In the genomic region with DNA sequence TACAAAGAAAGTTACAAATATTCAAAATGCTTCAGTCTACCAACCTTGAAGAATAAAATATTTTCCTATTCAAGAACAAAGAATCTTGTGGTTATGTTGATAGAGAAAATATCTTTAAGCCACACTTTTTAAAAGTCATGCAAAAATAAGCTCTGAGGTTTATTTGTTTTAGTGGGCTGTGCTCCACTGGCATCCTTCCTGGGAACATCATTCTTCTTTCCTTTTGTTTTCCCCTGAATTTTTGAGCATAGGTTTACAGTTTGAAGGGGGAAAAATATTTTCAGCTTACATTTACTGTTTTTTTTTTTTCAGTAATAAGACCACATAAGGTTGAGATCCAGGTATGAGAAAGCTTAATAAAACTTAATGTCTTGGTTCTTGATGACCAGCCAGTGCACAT, we compare ENCODE assay signal across 11 cellular contexts.
DNase-seq lines count a peak whose midpoint lies in the region; ATAC-seq, FAIRE-seq and TF ChIP-seq lines count a peak whose summit lies in the region.
"Had no signal": no experiment of that assay in that cellular context is flagged by ENCODE, and none has a peak within 500 bp of the region (broad histone marks: within the 10 kb centered on the region; RNA-seq: fewer than 3 reads in every experiment).

No MANE protein-coding gene starts in this region.

- H3K36me3 ChIP-seq in Caco-2 (ENCODE audit: control insufficient read depth, insufficient read depth, low read length) (no peaks in the 10 kb centered on the region), MG63 (no peaks in the 10 kb centered on the region), pancreas (no peaks in the 10 kb centered on the region), kidney (ENCODE audit: control insufficient read depth in 1 of 2, insufficient read depth in 2 of 2, low read length in 2 of 2) (no peaks in the 10 kb centered on the region)
- H3K36me3 ChIP-seq in CD8-positive, alpha-beta memory T cell (ENCODE audit: insufficient read depth, low read length) = no peaks in the 10 kb centered on the region

- H3K36me3 Mint-ChIP-seq in Caco-2 (ENCODE audit: insufficient read depth, unreplicated experiment) = no peaks in the 10 kb centered on the region
- no peaks in the 10 kb centered on the region for H3K36me3 Mint-ChIP-seq in CD8-positive, alpha-beta memory T cell

- DNase-seq in Caco-2 (no peak), MG63 (peak; percentile 48), coronary artery (ENCODE audit: low spot score) (no peak), pancreas (no peak), kidney (no peak), GF-D8 (lab: John Stamatoyannopoulos, UW) (no peak), UCSD-AML1 (lab: John Stamatoyannopoulos, UW; ENCODE audit: unreplicated experiment) (no peak)
- DNase-seq in CD8-positive, alpha-beta memory T cell = no peak
- DNase-seq: NCI-H526 treated with DMSO at 0.1 percent for 48 hours had no signal

- H3K4me1 Mint-ChIP-seq in Caco-2 (ENCODE audit: low read depth, unreplicated experiment) = peaks cover 12% of the 10 kb centered on the region
- peaks cover 9 to 19% (median 12%) of the 10 kb centered on the region in 3 donors for H3K4me1 Mint-ChIP-seq in CD8-positive, alpha-beta memory T cell

- H3K27me3 Mint-ChIP-seq in Caco-2 (ENCODE audit: insufficient read depth, unreplicated experiment) = peaks cover 2% of the 10 kb centered on the region
- H3K27me3 Mint-ChIP-seq in CD8-positive, alpha-beta memory T cell = peaks cover 0 to 1% of the 10 kb centered on the region in 2 donors

- CTCF ChIA-PET in Caco-2 (lab: Charles Lee) = no interaction called here
- CTCF ChIA-PET in CD8-positive, alpha-beta memory T cell (lab: Charles Lee) = no interaction called here

- POLR2A ChIA-PET in Caco-2 (lab: Charles Lee) = no interaction called here
- POLR2A ChIA-PET in CD8-positive, alpha-beta memory T cell (lab: Charles Lee) = no interaction called here

- H3K4me1 ChIP-seq in Caco-2 (peaks cover 11% of the 10 kb centered on the region; the same call in 1 of the 2 replicates), pancreas (no peaks in the 10 kb centered on the region), kidney (ENCODE audit: control insufficient read depth in 1 of 2, insufficient read depth in 1 of 2, low read depth in 1 of 2, low read length in 2 of 2) (no peaks in the 10 kb centered on the region)
- H3K4me1 ChIP-seq in CD8-positive, alpha-beta memory T cell (ENCODE audit: insufficient read depth, low read length) = peaks cover 3% of the 10 kb centered on the region

- H3K4me3 Mint-ChIP-seq in Caco-2 (ENCODE audit: unreplicated experiment) = peak overlapping the region; percentile 37
- no peak overlapping the region for H3K4me3 Mint-ChIP-seq in CD8-positive, alpha-beta memory T cell

- H3K9me3 ChIP-seq in Caco-2 = no peaks in the 10 kb centered on the region
- H3K9me3 ChIP-seq in MG63 = 0 out of 2 replicates have a peak, but pooled peaks cover 2% of the 10 kb centered on the region
- no peaks in the 10 kb centered on the region for H3K9me3 ChIP-seq in pancreas
- no peaks in the 10 kb centered on the region for H3K9me3 ChIP-seq in kidney (ENCODE audit: control insufficient read depth in 1 of 2, low read length in 2 of 2)
- H3K9me3 ChIP-seq in CD8-positive, alpha-beta memory T cell (ENCODE audit: low read length) = no peaks in the 10 kb centered on the region
- H3K9me3 ChIP-seq: mucosa of descending colon had no signal

- peak overlapping the region; percentile 73 for H3K27ac Mint-ChIP-seq in Caco-2 (ENCODE audit: unreplicated experiment)
- peak overlapping the region in 1 of 8 donors; percentile 0 for H3K27ac Mint-ChIP-seq in CD8-positive, alpha-beta memory T cell

- H3K9me3 Mint-ChIP-seq in Caco-2 (ENCODE audit: unreplicated experiment) = no peaks in the 10 kb centered on the region
- H3K9me3 Mint-ChIP-seq in CD8-positive, alpha-beta memory T cell = no peaks in the 10 kb centered on the region

- no TSS peak for BruUV-seq in Caco-2 (replicated peaks; lab: Mats Ljungman, UMichigan)

- H3K27me3 ChIP-seq in Caco-2 (replicated peaks; ENCODE audit: control insufficient read depth, insufficient read depth, low read length) (no peaks in the 10 kb centered on the region), MG63 (no peaks in the 10 kb centered on the region), pancreas (no peaks in the 10 kb centered on the region)
- H3K27me3 ChIP-seq in CD8-positive, alpha-beta memory T cell (ENCODE audit: insufficient read depth, low read length, poor library complexity, severe bottlenecking) = no peaks in the 10 kb centered on the region

- peak overlapping the region; percentile 19 to 73 for H3K27ac ChIP-seq in coronary artery
- H3K27ac ChIP-seq in pancreas = no peak overlapping the region
- no peak overlapping the region for H3K27ac ChIP-seq in kidney (ENCODE audit: low read depth in 2 of 2, low read length in 2 of 2)
- no peak overlapping the region for H3K27ac ChIP-seq in CD8-positive, alpha-beta memory T cell (ENCODE audit: low read depth, low read length)

- no peak for TF ChIP-seq CTCF in Caco-2 (IDR thresholded peaks at IDR 0.05; ENCODE audit: insufficient read depth in 1 of 2, low read depth in 1 of 2, low read length in 1 of 2, severe bottlenecking in 1 of 2, unreplicated experiment in 1 of 2)
- TF ChIP-seq CTCF in coronary artery (IDR thresholded peaks at IDR 0.05) = no peak
- no peak for TF ChIP-seq CTCF in pancreas (IDR thresholded peaks at IDR 0.05)
- TF ChIP-seq CTCF in kidney (IDR thresholded peaks at IDR 0.05; ENCODE audit: borderline replicate concordance, extremely low read depth, insufficient read depth) = no peak

- FAIRE-seq in pancreas (lab: Jason Lieb, UNC) = peak; percentile 9
- no peak for FAIRE-seq in kidney (lab: Jason Lieb, UNC)
- FAIRE-seq: frontal cortex had no signal

- intact Hi-C loops in Caco-2 (cut with micrococcal nuclease; ENCODE audit: unreplicated experiment) = no loop called here
- intact Hi-C loops in pancreas (cut with DNase I) = no loop called here
- intact Hi-C loops in kidney (cut with DNase I) = no loop called here

- H3K9ac ChIP-seq in kidney (ENCODE audit: low read length in 2 of 2) = no peak overlapping the region

- no peak overlapping the region for H3K4me3 ChIP-seq in Caco-2 (ENCODE audit: low read depth, low read length)
- H3K4me3 ChIP-seq in MG63 = no peak overlapping the region
- no peak overlapping the region for H3K4me3 ChIP-seq in coronary artery
- no peak overlapping the region for H3K4me3 ChIP-seq in pancreas
- H3K4me3 ChIP-seq in kidney (ENCODE audit: low read length in 2 of 2) = no peak overlapping the region
- no peak overlapping the region for H3K4me3 ChIP-seq in CD8-positive, alpha-beta memory T cell (ENCODE audit: low read length)
- H3K4me3 ChIP-seq: mucosa of descending colon had no signal

- no peak for ATAC-seq in pancreas

Comparison
In these comparisons a context has a peak if more than half of its experiments do, and no peak if none do; other contexts are left out.
1. H3K27ac ChIP-seq: peak in coronary artery (2 of 2); none in pancreas (0 of 4), kidney (0 of 2) and CD8-positive, alpha-beta memory T cell (single experiment).